In genomic region chr17:36705651-36706436, GRCh38 we compare ENCODE assay signal across 9 cellular contexts.
DNase-seq lines count a peak whose midpoint lies in the region; ATAC-seq and TF ChIP-seq lines count a peak whose summit lies in the region.
"Had no signal": no experiment of that assay in that cellular context is flagged by ENCODE, and none has a peak within 500 bp of the region (broad histone marks: within the 10 kb centered on the region; RNA-seq: fewer than 3 reads in every experiment).

No MANE protein-coding gene starts in this region.

- TF ChIP-seq CTCF in GM13976 (IDR thresholded peaks at IDR 0.05; ENCODE audit: borderline replicate concordance, control extremely low read depth, extremely low read depth, insufficient read depth, missing control alignments) (no peak), WI38 (IDR thresholded peaks at IDR 0.05; ENCODE audit: low read depth, low read length) (peak; percentile 53)

- DNase-seq in ACHN (peak; percentile 67), GM13976 (ENCODE audit: low spot score) (peak; percentile 76), NCI-H2171 (lab: John Stamatoyannopoulos, UW) (peak; percentile 18), cerebellar cortex (ENCODE audit: low spot score) (peak; percentile 86), mucosa of gallbladder (ENCODE audit: low spot score) (peak; percentile 17)

- H3K4me3 ChIP-seq in WI38 (ENCODE audit: low read depth, low read length) = no peak overlapping the region
- H3K4me3 ChIP-seq: thoracic aorta had no signal

- ATAC-seq in HG02885 (IDR thresholded peaks at IDR 0.05; ENCODE audit: poor library complexity, unreplicated experiment) = no peak
- ATAC-seq in GM19452 (IDR thresholded peaks at IDR 0.05; ENCODE audit: unreplicated experiment) = no peak

- in situ Hi-C loops in ACHN (cut with HindIII; ENCODE audit: low pct_ligation_motif_present, low pct_unique_long_range_greater_than_20kb, low sequenced_read_pairs) = no loop called here
- in situ Hi-C loops in GM13976 (cut with MboI; ENCODE audit: low sequenced_read_pairs, unreplicated experiment) = no loop called here

Comparison
In these comparisons a context has a peak if more than half of its experiments do, and no peak if none do; other contexts are left out.
1. DNase-seq: peak in every context shown above with its lines; median percentile 86 in cerebellar cortex; 76 in GM13976; 67 in ACHN; 18 in NCI-H2171; 17 in mucosa of gallbladder.